Comparison of ENCODE assay signal across 9 cellular contexts in genomic region chr19:1449467-1450442, GRCh38. TPM values are rescaled to one million over a fixed set of nuclear protein-coding genes. Genes with fewer than 3 reads are reported as not detected.
DNase-seq lines count a peak whose midpoint lies in the region; ATAC-seq and TF ChIP-seq lines count a peak whose summit lies in the region.
"Had no signal": no experiment of that assay in that cellular context is flagged by ENCODE, and none has a peak within 500 bp of the region (broad histone marks: within the 10 kb centered on the region; RNA-seq: fewer than 3 reads in every experiment).

Gene APC2 (plus strand): TSS chr19:1450121. CDS start chr19:1453002, 2,881 bp downstream.

- intact Hi-C loops in left ventricle myocardium inferior (cut with micrococcal nuclease) = no loop called here

- no peaks in the 10 kb centered on the region for H4K20me1 ChIP-seq in hepatocyte (ENCODE audit: insufficient read depth, poor library complexity, severe bottlenecking)

- H3K27me3 ChIP-seq in hepatocyte (peaks cover 81% of the 10 kb centered on the region), left ventricle myocardium inferior (ENCODE audit: low read depth) (peaks cover 96% of the 10 kb centered on the region)

- peak; percentile 39 for DNase-seq in stimulated activated CD4-positive, alpha-beta T cell treated with anti-CD3 and anti-CD28 coated beads, Interleukin-4, amount 100 ng/mL, for 1 hour
- DNase-seq in stimulated activated CD4-positive, alpha-beta T cell treated with anti-CD3 and anti-CD28 coated beads, Interleukin-2, amount 100 ng/mL, for 48 hours = no peak
- DNase-seq in SK-N-DZ (ENCODE audit: low spot score) (peak; percentile 94), hepatocyte (ENCODE audit: low spot score) (peak; percentile 49), NCI-H2107 (lab: John Stamatoyannopoulos, UW) (no peak), left ventricle myocardium inferior (no peak)

- TF ChIP-seq CTCF in hepatocyte (IDR thresholded peaks at IDR 0.05; ENCODE audit: poor library complexity) (no peak), left ventricle myocardium inferior (IDR thresholded peaks at IDR 0.05; ENCODE audit: borderline replicate concordance) (no peak)

- no peaks in the 10 kb centered on the region for H3K9me3 ChIP-seq in hepatocyte (ENCODE audit: low read depth)
- no peaks in the 10 kb centered on the region for H3K9me3 ChIP-seq in left ventricle myocardium inferior (replicated peaks)
- H3K9me3 ChIP-seq: SJSA1 had no signal

- H3K4me1 ChIP-seq in hepatocyte (ENCODE audit: insufficient read depth) (peaks cover 9% of the 10 kb centered on the region), left ventricle myocardium inferior (peaks cover 49% of the 10 kb centered on the region)

- H3K4me2 ChIP-seq in hepatocyte = peak within 1 kb of the TSS; percentile 49

- H3K4me3 ChIP-seq in hepatocyte = no peak within 1 kb of the TSS
- no peak within 1 kb of the TSS for H3K4me3 ChIP-seq in left ventricle myocardium inferior
- H3K4me3 ChIP-seq: SJSA1 had no signal

- H3K27ac ChIP-seq in hepatocyte (no peak within 1 kb of the TSS), left ventricle myocardium inferior (replicated peaks) (no peak within 1 kb of the TSS)
- H3K27ac ChIP-seq: SJSA1 had no signal

- H3K36me3 ChIP-seq in hepatocyte (replicated peaks; ENCODE audit: insufficient read depth, low read depth) (no peaks in the 10 kb centered on the region), left ventricle myocardium inferior (no peaks in the 10 kb centered on the region)

- 28% methylated on average over 45 of the region's 74 CpGs for WGBS in hepatocyte (ENCODE audit: low lambda C conversion rate, missing lambda C conversion rate)

- no peak within 1 kb of the TSS for H2AFZ ChIP-seq in hepatocyte

- ATAC-seq in HG02852 (IDR thresholded peaks at IDR 0.05; ENCODE audit: unreplicated experiment) = no peak
- no peak for ATAC-seq in HG03196 (IDR thresholded peaks at IDR 0.05; ENCODE audit: unreplicated experiment)

- no peaks in the 10 kb centered on the region for H3K9me2 ChIP-seq in hepatocyte (replicated peaks; ENCODE audit: insufficient read depth)

- no peaks in the 10 kb centered on the region for H3K79me2 ChIP-seq in hepatocyte

RNA-seq across cellular contexts. Expression of gene APC2, which starts in this region (rescaled TPM):
- polyA plus RNA-seq in SK-N-DZ (2014; cell fraction: cytosol; rRNA removed) = 17.3 and 18.1 TPM in 2 replicates
- 27.4 and 32.2 TPM in 2 replicates for polyA plus RNA-seq in SK-N-DZ (2014; cell fraction: nucleus; rRNA removed)
- total RNA-seq in hepatocyte = 0.24 and 1.2 TPM in 2 replicates
- 0.36 and 0.40 TPM in 2 replicates for polyA plus RNA-seq in hepatocyte
- total RNA-seq in left ventricle myocardium inferior = 0.22 TPM
- total RNA-seq: SJSA1 had no signal

Comparison
In these comparisons a context has a peak if more than half of its experiments do, and no peak if none do; other contexts are left out.
1. DNase-seq: peak in stimulated activated CD4-positive, alpha-beta T cell treated with anti-CD3 and anti-CD28 coated beads, Interleukin-4, amount 100 ng/mL, for 1 hour (single experiment), SK-N-DZ (single experiment) and hepatocyte (single experiment); none in stimulated activated CD4-positive, alpha-beta T cell treated with anti-CD3 and anti-CD28 coated beads, Interleukin-2, amount 100 ng/mL, for 48 hours (0 of 2), NCI-H2107 (single experiment) and left ventricle myocardium inferior (single experiment).